In the genomic region with DNA sequence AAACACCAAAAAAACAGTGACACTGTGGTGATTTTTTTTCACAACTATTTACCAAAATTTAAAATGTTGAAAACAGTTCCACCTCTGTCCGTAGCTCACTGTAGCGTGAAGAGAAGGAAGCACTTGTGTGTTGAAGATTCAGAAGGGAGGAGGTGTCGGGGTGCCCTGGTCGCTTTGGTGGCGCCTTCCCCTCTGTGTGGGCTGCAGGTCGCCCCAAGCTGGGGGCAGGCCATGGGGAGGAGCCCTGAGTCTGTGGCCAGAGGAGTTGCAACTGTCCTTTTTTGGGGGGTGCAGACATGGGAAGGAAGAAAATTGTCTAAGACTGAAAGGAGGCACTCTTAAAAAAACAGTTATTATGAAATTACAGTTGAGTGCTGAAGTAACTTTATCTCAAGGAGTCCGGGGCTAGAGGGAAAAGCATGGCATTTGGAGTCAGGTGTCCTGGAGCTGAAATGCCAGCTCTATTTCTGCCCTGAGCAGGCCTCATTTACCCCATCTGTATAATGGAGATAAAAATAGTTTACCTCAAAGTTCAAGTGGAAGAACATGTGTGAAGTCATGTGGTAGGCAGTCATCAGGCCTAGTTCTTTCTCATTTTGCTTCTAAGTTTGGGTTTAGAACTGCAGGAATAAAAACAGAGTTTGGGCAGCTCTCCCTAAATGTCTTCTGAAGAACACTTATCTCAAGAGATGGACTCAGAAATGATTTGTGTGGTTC, we compare ENCODE assay signal across 11 cellular contexts.
DNase-seq lines count a peak whose midpoint lies in the region; ATAC-seq, FAIRE-seq and TF ChIP-seq lines count a peak whose summit lies in the region.
"Had no signal": no experiment of that assay in that cellular context is flagged by ENCODE, and none has a peak within 500 bp of the region (broad histone marks: within the 10 kb centered on the region; RNA-seq: fewer than 3 reads in every experiment).

No MANE protein-coding gene starts in this region.

- H3K4me1 Mint-ChIP-seq in memory B cell (peaks cover 21% of the 10 kb centered on the region), progenitor cell of endocrine pancreas (ENCODE audit: low read depth) (peaks cover 10% of the 10 kb centered on the region)

- peak; percentile 81 for FAIRE-seq in GM18507 (lab: Jason Lieb, UNC)
- FAIRE-seq: G401.6 had no signal

- H3K4me3 Mint-ChIP-seq in memory B cell (peak overlapping the region; percentile 61), progenitor cell of endocrine pancreas (ENCODE audit: low read depth) (no peak overlapping the region)

- ATAC-seq in GM21528 (IDR thresholded peaks at IDR 0.05; ENCODE audit: low FRiP score, unreplicated experiment), result peak; percentile 89
- ATAC-seq in HG03442 (IDR thresholded peaks at IDR 0.05; ENCODE audit: unreplicated experiment), result peak; percentile 93
- peak; percentile 88 for ATAC-seq in memory B cell (ENCODE audit: low read depth)
- ATAC-seq: left colon, upper lobe of right lung had no signal

- peak overlapping the region; percentile 11 for H3K27ac Mint-ChIP-seq in memory B cell
- no peak overlapping the region for H3K27ac Mint-ChIP-seq in progenitor cell of endocrine pancreas

- H3K9me3 Mint-ChIP-seq in memory B cell, result no peaks in the 10 kb centered on the region
- H3K9me3 Mint-ChIP-seq in progenitor cell of endocrine pancreas (ENCODE audit: low read depth), result no peaks in the 10 kb centered on the region

- TF ChIP-seq CTCF in progenitor cell of endocrine pancreas (IDR thresholded peaks at IDR 0.05; ENCODE audit: unreplicated experiment), result no peak

- H3K27me3 Mint-ChIP-seq in memory B cell, result no peaks in the 10 kb centered on the region
- H3K27me3 Mint-ChIP-seq in progenitor cell of endocrine pancreas, result no peaks in the 10 kb centered on the region

- H3K36me3 Mint-ChIP-seq in memory B cell, result no peaks in the 10 kb centered on the region
- H3K36me3 Mint-ChIP-seq in progenitor cell of endocrine pancreas (ENCODE audit: insufficient read depth), result peaks cover 7% of the 10 kb centered on the region

- DNase-seq in GM18507 (ENCODE audit: extremely low spot score, insufficient read length, low read depth), result peak; percentile 33
- no peak for DNase-seq in memory B cell (ENCODE audit: low spot score in 2 of 2)
- DNase-seq in retina, result no peak
- no peak for DNase-seq in SIG-M5 treated with dmso at 0.1 percent for 504 hours (lab: John Stamatoyannopoulos, UW; ENCODE audit: unreplicated experiment)
- DNase-seq in progenitor cell of endocrine pancreas (ENCODE audit: low spot score, unreplicated experiment), result no peak
- no peak for DNase-seq in iPS-NIHi7 (ENCODE audit: extremely low spot score)
- DNase-seq: left colon, upper lobe of right lung had no signal
